ENCODE assay signal across 14 cellular contexts in the genomic region with DNA sequence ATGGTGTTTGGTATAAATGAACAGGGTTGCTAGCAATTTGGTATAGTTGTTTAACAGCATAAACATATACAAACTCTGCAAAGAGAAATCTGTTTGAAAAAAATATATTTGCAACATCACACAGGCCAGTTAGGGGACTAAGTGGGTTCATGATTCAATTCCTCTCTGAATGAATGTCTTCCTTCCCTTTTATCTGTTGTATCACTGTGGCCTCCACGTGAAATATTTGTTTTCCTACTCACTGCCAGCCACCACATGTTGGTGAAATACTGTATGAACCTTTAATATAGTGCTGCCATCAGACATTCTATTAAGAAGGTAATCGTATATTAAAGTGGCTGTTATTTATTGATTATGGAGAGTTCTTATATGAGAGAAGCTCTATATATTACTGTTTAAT.
A peak's percentile ranks its signal among the peaks of the same experiment; 100 is the strongest.
DNase-seq lines count a peak whose midpoint lies in the region; ATAC-seq and TF ChIP-seq lines count a peak whose summit lies in the region.
"Had no signal": no experiment of that assay in that cellular context is flagged by ENCODE, and none has a peak within 500 bp of the region (broad histone marks: within the 10 kb centered on the region; RNA-seq: fewer than 3 reads in every experiment).

No MANE protein-coding gene starts in this region.

- H3K4ac ChIP-seq in neuronal stem cell (ENCODE audit: low read length): no peak overlapping the region

- no peak overlapping the region for H2BK12ac ChIP-seq in neuronal stem cell (ENCODE audit: low read length)

- H2AK5ac ChIP-seq in neuronal stem cell (ENCODE audit: low read depth, low read length): no peak overlapping the region

- no peaks in the 10 kb centered on the region for H3K27me3 Mint-ChIP-seq in stimulated activated naive B cell treated with anti-CD40 and anti-IgM and Interleukin-4, amounts not matched to agents 10 μg/mL and 1 μg/mL and 100 μg/mL, for 72 hours
- H3K27me3 Mint-ChIP-seq: brain had no signal

- H3K23ac ChIP-seq in neuronal stem cell (ENCODE audit: low read depth, low read length, poor library complexity): no peak overlapping the region

- TF ChIP-seq POLR2A in Peyer's patch (IDR thresholded peaks at IDR 0.05): no peak

- no peak overlapping the region for H3K4me2 ChIP-seq in neuronal stem cell (ENCODE audit: insufficient read depth, low read length, poor library complexity, severe bottlenecking)

- H3K4me1 Mint-ChIP-seq in stimulated activated naive B cell treated with anti-CD40 and anti-IgM and Interleukin-4, amounts not matched to agents 10 μg/mL and 1 μg/mL and 100 μg/mL, for 72 hours: peaks cover 58 to 94% of the 10 kb centered on the region in 2 donors

- H2AFZ ChIP-seq in neuronal stem cell (ENCODE audit: low read length): no peak overlapping the region

- H3K4me3 Mint-ChIP-seq in stimulated activated naive B cell treated with anti-CD40 and anti-IgM and Interleukin-4, amounts not matched to agents 10 μg/mL and 1 μg/mL and 100 μg/mL, for 72 hours: peak overlapping the region; percentile 1 to 48

- no peak overlapping the region for H2BK120ac ChIP-seq in neuronal stem cell (ENCODE audit: low read depth, low read length)

- peak; percentile 29 for DNase-seq in NOMO-1 treated with DMSO at 0.1 percent for 48 hours (lab: John Stamatoyannopoulos, UW; ENCODE audit: unreplicated experiment)
- no peak for DNase-seq in NOMO-1 treated with dmso at 0.1 percent for 144 hours (lab: John Stamatoyannopoulos, UW; ENCODE audit: unreplicated experiment)
- no peak for DNase-seq in Peyer's patch
- peak in 1 of 2 donors; percentile 49 for DNase-seq in foreskin fibroblast
- DNase-seq in stimulated activated naive B cell treated with anti-CD40 and anti-IgM and Interleukin-4, amounts not matched to agents 10 μg/mL and 1 μg/mL and 100 μg/mL, for 72 hours: no peak
- no peak for DNase-seq in stimulated activated naive CD4-positive, alpha-beta T cell treated with Interleukin-2 at 50 U/mL for 16 hours (lab: John Stamatoyannopoulos, UW)
- DNase-seq in neuronal stem cell (ENCODE audit: low spot score): no peak
- DNase-seq: activated CD8-positive, alpha-beta memory T cell treated with anti-CD3 and anti-CD28 coated beads for 24 hours; erythroblast; NCI-H1436 treated with DMSO at 0.1 percent for 48 hours; occipital lobe had no signal

- no CpG with 5 or more reads among the region's 2 CpGs for WGBS in neuronal stem cell (ENCODE audit: extremely low coverage in 2 of 2, insufficient read length in 2 of 2, insufficient replicate concordance in 1 of 2), 2 donors

- H3K4me3 ChIP-seq in Peyer's patch (no peak overlapping the region), foreskin fibroblast (ENCODE audit: low read depth in 1 of 2, low read length in 2 of 2) (peak overlapping the region; percentile 12 to 75), neuronal stem cell (ENCODE audit: low read length in 2 of 2) (no peak overlapping the region)

- peaks cover 4 to 6% of the 10 kb centered on the region in 2 donors for H3K9me3 Mint-ChIP-seq in stimulated activated naive B cell treated with anti-CD40 and anti-IgM and Interleukin-4, amounts not matched to agents 10 μg/mL and 1 μg/mL and 100 μg/mL, for 72 hours

- H4K91ac ChIP-seq in neuronal stem cell (ENCODE audit: low read depth, low read length, poor library complexity): no peak overlapping the region

- H3K27ac ChIP-seq in Peyer's patch (peak overlapping the region; percentile 0 to 60 (median 24)), neuronal stem cell (replicated peaks; ENCODE audit: low read length) (no peak overlapping the region)
- H3K27ac ChIP-seq: 22Rv1 had no signal

- no peak overlapping the region for H2BK5ac ChIP-seq in neuronal stem cell (ENCODE audit: low read length)

- H3K9me3 ChIP-seq in Peyer's patch: no peaks in the 10 kb centered on the region
- H3K9me3 ChIP-seq in neuronal stem cell (replicated peaks in 1 of 2; ENCODE audit: control insufficient read depth in 2 of 2, insufficient read depth in 1 of 2, low read depth in 1 of 2, low read length in 2 of 2): peaks cover 0 to 7% of the 10 kb centered on the region in 2 donors

- no peak for ATAC-seq in stimulated activated naive B cell treated with anti-CD40 and anti-IgM and Interleukin-4, amounts not matched to agents 10 μg/mL and 1 μg/mL and 100 μg/mL, for 72 hours (replicated peaks)
- ATAC-seq in GM18873 (IDR thresholded peaks at IDR 0.05; ENCODE audit: low FRiP score, unreplicated experiment): no peak

- H3K79me1 ChIP-seq in neuronal stem cell (ENCODE audit: low read depth, low read length): no peaks in the 10 kb centered on the region

- H3K36me3 Mint-ChIP-seq in stimulated activated naive B cell treated with anti-CD40 and anti-IgM and Interleukin-4, amounts not matched to agents 10 μg/mL and 1 μg/mL and 100 μg/mL, for 72 hours: peaks cover 77 to 94% of the 10 kb centered on the region in 2 donors

- H4K8ac ChIP-seq in neuronal stem cell (ENCODE audit: low read depth, low read length): no peak overlapping the region

- H3K27me3 ChIP-seq in Peyer's patch (no peaks in the 10 kb centered on the region), neuronal stem cell (ENCODE audit: control insufficient read depth in 3 of 3, insufficient read depth in 3 of 3, low read depth in 1 of 3, low read length in 3 of 3) (no peaks in the 10 kb centered on the region)

- H3K4me1 ChIP-seq in Peyer's patch (peaks cover 0 to 26% (median 13%) of the 10 kb centered on the region in 4 donors), neuronal stem cell (ENCODE audit: control insufficient read depth in 2 of 2, insufficient read depth in 1 of 2, low read depth in 1 of 2, low read length in 2 of 2) (no peaks in the 10 kb centered on the region)

- H2BK15ac ChIP-seq in neuronal stem cell (ENCODE audit: low read length): no peak overlapping the region

- H3K9ac ChIP-seq in neuronal stem cell (ENCODE audit: low read depth, low read length, poor library complexity): no peak overlapping the region

- no peak overlapping the region for H3K18ac ChIP-seq in neuronal stem cell (ENCODE audit: low read length)

- H3K27ac Mint-ChIP-seq in stimulated activated naive B cell treated with anti-CD40 and anti-IgM and Interleukin-4, amounts not matched to agents 10 μg/mL and 1 μg/mL and 100 μg/mL, for 72 hours: peak overlapping the region; percentile 98

- H3K36me3 ChIP-seq in Peyer's patch (peaks cover 0 to 12% (median 0%) of the 10 kb centered on the region in 3 donors), neuronal stem cell (replicated peaks in 1 of 2; ENCODE audit: control insufficient read depth in 2 of 2, insufficient read depth in 2 of 2, low read length in 2 of 2) (peaks cover 0 to 55% of the 10 kb centered on the region in 2 donors)

- H3K14ac ChIP-seq in neuronal stem cell (ENCODE audit: low read length): no peak overlapping the region

- TF ChIP-seq CTCF in Peyer's patch (IDR thresholded peaks at IDR 0.05) (no peak), foreskin fibroblast (IDR thresholded peaks at IDR 0.05; ENCODE audit: low read depth, low read length) (no peak)

Comparison
In these comparisons a context has a peak if more than half of its experiments do, and no peak if none do; other contexts are left out.
1. H3K4me3 ChIP-seq: peak in foreskin fibroblast (2 of 2); none in Peyer's patch (0 of 4) and neuronal stem cell (0 of 2).